Comparison of ENCODE assay signal across 34 cellular contexts in the genomic region with DNA sequence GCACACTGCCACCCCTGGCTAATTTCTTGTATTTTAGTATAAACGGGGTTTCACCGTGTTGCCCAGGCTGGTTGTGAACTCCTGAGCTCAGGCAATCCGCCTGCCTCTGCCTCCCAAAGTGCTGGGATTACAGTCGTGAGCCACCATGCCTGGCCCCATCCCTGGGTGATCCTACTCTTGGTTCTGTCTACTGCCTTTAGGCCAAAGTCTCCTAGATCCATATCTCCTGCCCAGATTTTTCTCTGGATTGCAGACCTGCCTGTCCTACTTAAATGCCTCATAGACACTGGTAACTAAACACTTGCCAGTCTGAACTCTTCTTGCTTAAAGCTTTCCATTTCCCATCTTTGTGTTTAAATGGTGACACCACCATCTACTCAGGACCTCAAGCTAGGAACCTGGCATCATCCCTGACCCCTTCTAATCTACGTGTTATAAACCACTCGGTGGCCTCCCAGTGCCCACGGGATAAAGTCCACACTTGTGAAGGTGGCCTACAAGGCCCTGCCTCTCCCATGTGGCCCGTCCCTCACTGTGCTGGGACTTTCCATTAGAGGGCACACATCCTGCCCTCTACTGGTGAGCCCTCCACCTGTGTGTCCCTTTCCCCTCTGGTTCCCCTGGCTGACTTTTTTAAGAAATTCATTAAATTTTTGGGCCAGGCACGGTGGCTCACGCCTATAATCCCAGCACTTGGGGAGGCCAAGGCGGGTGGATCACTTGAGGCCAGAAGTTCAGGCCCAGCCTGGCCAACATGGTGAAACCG. TPM values are rescaled to one million over a fixed set of nuclear protein-coding genes. Genes with fewer than 3 reads are reported as not detected.
A peak's percentile ranks its signal among the peaks of the same experiment; 100 is the strongest.
DNase-seq lines count a peak whose midpoint lies in the region; ATAC-seq and TF ChIP-seq lines count a peak whose summit lies in the region.
"Had no signal": no experiment of that assay in that cellular context is flagged by ENCODE, and none has a peak within 500 bp of the region (broad histone marks: within the 10 kb centered on the region; RNA-seq: fewer than 3 reads in every experiment).

No MANE protein-coding gene starts in this region.

- H3K4me3 Mint-ChIP-seq in nephron progenitor cell: no peak overlapping the region
- H3K4me3 Mint-ChIP-seq: activated CD8-positive, alpha-beta T cell treated with anti-CD3 and anti-CD28 coated beads, Interleukin-2, amount 10 ng/mL, durations not matched to agents 7 days and 5 days had no signal

- peaks cover 44% of the 10 kb centered on the region for H3K36me3 ChIP-seq in RWPE2 (ENCODE audit: low read depth)
- H3K36me3 ChIP-seq: brain microvascular endothelial cell, neutrophil, prostate gland had no signal

- no peaks in the 10 kb centered on the region for H3K27me3 ChIP-seq in RWPE2 (ENCODE audit: insufficient read depth, poor library complexity, severe bottlenecking)
- H3K27me3 ChIP-seq: brain microvascular endothelial cell, neutrophil, thyroid gland had no signal

- no peak overlapping the region for H3K27ac ChIP-seq in RWPE2 (ENCODE audit: poor library complexity, severe bottlenecking)
- H3K27ac ChIP-seq: brain microvascular endothelial cell, neutrophil, prostate gland, thyroid gland had no signal

- H3K4me3 ChIP-seq in RWPE2 (ENCODE audit: severe bottlenecking): no peak overlapping the region
- H3K4me3 ChIP-seq: prostate gland, thyroid gland had no signal

- H3K9me3 Mint-ChIP-seq in nephron progenitor cell: peaks cover 9% of the 10 kb centered on the region

- H3K4me1 ChIP-seq in RWPE2 (ENCODE audit: insufficient read depth, poor library complexity, severe bottlenecking): no peaks in the 10 kb centered on the region
- H3K4me1 ChIP-seq: prostate gland, thyroid gland had no signal

- peaks cover 33% of the 10 kb centered on the region for H3K36me3 Mint-ChIP-seq in nephron progenitor cell (ENCODE audit: low read depth)
- H3K36me3 Mint-ChIP-seq: activated naive CD4-positive, alpha-beta T cell treated with anti-CD3 and anti-CD28 coated beads, Interleukin-2, amount 50 U/mL, for 72 hours had no signal

- peaks cover 3% of the 10 kb centered on the region for H3K27me3 Mint-ChIP-seq in nephron progenitor cell (ENCODE audit: low read depth, poor library complexity)

- no peak overlapping the region for H3K27ac Mint-ChIP-seq in nephron progenitor cell
- H3K27ac Mint-ChIP-seq: activated CD8-positive, alpha-beta T cell treated with anti-CD3 and anti-CD28 coated beads, Interleukin-2, amount 10 ng/mL, durations not matched to agents 7 days and 5 days; activated naive CD4-positive, alpha-beta T cell treated with anti-CD3 and anti-CD28 coated beads, Interleukin-2, amount 50 U/mL, for 72 hours had no signal

- DNase-seq in RWPE2 (ENCODE audit: low spot score) (no peak), iPS-NIHi11 (ENCODE audit: low spot score) (peak; percentile 41), activated gamma-delta T cell treated with Interleukin-2 at 50 U/mL for 16 hours (no peak), nephron progenitor cell (no peak), A172 (ENCODE audit: low spot score) (no peak)
- DNase-seq: activated CD4-positive, alpha-beta T cell treated with anti-CD3 and anti-CD28 coated beads for 4 hours; activated CD8-positive, alpha-beta T cell treated with anti-CD3 and anti-CD28 coated beads, Interleukin-2, amount 10 ng/mL, durations not matched to agents 7 days and 5 days; activated T-cell treated with anti-CD3 and anti-CD28 coated beads for 4 hours; amygdala; brain microvascular endothelial cell; C1 segment of cervical spinal cord; DMS53; GDM1; Kasumi-1; left ventricle myocardium superior; MV-4-11; NCI-H1436; NCI-H2081 treated with DMSO at 0.1 percent for 48 hours; NCI-H2227 treated with DMSO at 0.1 percent for 48 hours; NCI-H526; SHP77 treated with DMSO at 0.1 percent for 48 hours; stimulated activated CD4-positive, alpha-beta T cell treated with anti-CD3 and anti-CD28 coated beads, Interleukin-12 subunit alpha, Interleukin-12 subunit beta, amount 100 ng/mL, for 4 hours; stimulated activated CD4-positive, alpha-beta T cell treated with anti-CD3 and anti-CD28 coated beads, Interleukin-2, amount 100 ng/mL, for 48 hours; SW 1271; thyroid gland had no signal

- H3K9me3 ChIP-seq in RWPE2 (ENCODE audit: severe bottlenecking): no peaks in the 10 kb centered on the region
- H3K9me3 ChIP-seq: neutrophil, prostate gland, thyroid gland had no signal

- ATAC-seq in RWPE2 (ENCODE audit: low read depth): no peak
- ATAC-seq in GM21423 (IDR thresholded peaks at IDR 0.05; ENCODE audit: unreplicated experiment): no peak
- ATAC-seq: activated CD8-positive, alpha-beta T cell treated with anti-CD3 and anti-CD28 coated beads, Interleukin-2, amount 10 ng/mL, durations not matched to agents 7 days and 5 days; activated naive CD4-positive, alpha-beta T cell treated with anti-CD3 and anti-CD28 coated beads, Interleukin-2, amount 50 U/mL, for 72 hours; left ventricle myocardium superior; Panc1; sciatic nerve had no signal

- H3K4me1 Mint-ChIP-seq in nephron progenitor cell: no peaks in the 10 kb centered on the region

- TF ChIP-seq CTCF in GM12874 (IDR thresholded peaks at IDR 0.05; ENCODE audit: insufficient read depth, low read depth, low read length): 0 out of 2 replicates have a peak, but pooled peaks have one; percentile 2
- TF ChIP-seq CTCF in RWPE2 (IDR thresholded peaks at IDR 0.05; ENCODE audit: poor library complexity, severe bottlenecking): peak; percentile 11
- TF ChIP-seq CTCF in nephron progenitor cell (IDR thresholded peaks at IDR 0.05): no peak

RNA-seq across cellular contexts. Expression of gene USP43, which starts 51.1 kb away (rescaled TPM):
- total RNA-seq in A172 (2014; rRNA removed; shearing (Covaris generic)): 3.1 and 3.7 TPM in 2 replicates
- total RNA-seq: mesenteric fat pad, myocyte had no signal
